ENCODE assay signal across 13 cellular contexts in genomic region chr6:84618836-84619235, GRCh38.
DNase-seq lines count a peak whose midpoint lies in the region; TF ChIP-seq lines count a peak whose summit lies in the region.
"Had no signal": no experiment of that assay in that cellular context is flagged by ENCODE, and none has a peak within 500 bp of the region (broad histone marks: within the 10 kb centered on the region; RNA-seq: fewer than 3 reads in every experiment).

No MANE protein-coding gene starts in this region.

- H3K27me3 ChIP-seq in left ventricle myocardium inferior (ENCODE audit: low read depth) = no peaks in the 10 kb centered on the region
- no peaks in the 10 kb centered on the region for H3K27me3 ChIP-seq in skeletal muscle satellite cell (ENCODE audit: control insufficient read depth, insufficient read depth, low read length)
- H3K27me3 ChIP-seq: vagina had no signal

- intact Hi-C loops in left ventricle myocardium inferior (cut with micrococcal nuclease) = no loop called here

- no peak overlapping the region for H3K4me3 ChIP-seq in HEK293 (ENCODE audit: low read depth, low read length)
- no peak overlapping the region for H3K4me3 ChIP-seq in left ventricle myocardium inferior
- no peak overlapping the region for H3K4me3 ChIP-seq in skeletal muscle satellite cell (ENCODE audit: low read length)
- H3K4me3 ChIP-seq: vagina had no signal

- H3K4me1 ChIP-seq in HEK293 (ENCODE audit: control insufficient read depth, insufficient read depth, low read length) (no peaks in the 10 kb centered on the region; the same call in 1 of the 2 replicates), left ventricle myocardium inferior (no peaks in the 10 kb centered on the region), skeletal muscle satellite cell (ENCODE audit: control insufficient read depth, insufficient read depth, low read length) (peaks cover 27% of the 10 kb centered on the region)
- H3K4me1 ChIP-seq: vagina had no signal

- CTCF ChIA-PET in HEK293 (lab: Yijun Ruan, JAX) = no interaction called here

- DNase-seq in astrocyte of the hippocampus (ENCODE audit: low read depth, low spot score) = peak; percentile 66
- DNase-seq in left ventricle myocardium inferior = no peak
- no peak for DNase-seq in NCI-H2081 (lab: John Stamatoyannopoulos, UW)
- DNase-seq in SK-N-DZ (ENCODE audit: low spot score) = no peak
- no peak for DNase-seq in DMS 273 treated with DMSO at 0.1 percent for 48 hours (lab: John Stamatoyannopoulos, UW)
- DNase-seq in NCI-H510A treated with DMSO at 0.1 percent for 48 hours (lab: John Stamatoyannopoulos, UW) = no peak
- DNase-seq: activated CD4-positive, alpha-beta T cell treated with anti-CD3 and anti-CD28 coated beads for 48 hours; activated naive CD4-positive, alpha-beta T cell; naive thymus-derived CD4-positive, alpha-beta T cell; NCI-H526 had no signal

- H3K9me3 ChIP-seq in HEK293 (ENCODE audit: control insufficient read depth, insufficient read depth, low read depth, low read length) (no peaks in the 10 kb centered on the region), left ventricle myocardium inferior (replicated peaks) (peaks cover 13% of the 10 kb centered on the region), skeletal muscle satellite cell (replicated peaks; ENCODE audit: low read length) (peaks cover 5% of the 10 kb centered on the region)
- H3K9me3 ChIP-seq: vagina had no signal

- POLR2A ChIA-PET in HEK293 (lab: Yijun Ruan, JAX) = no interaction called here

- peak overlapping the region; percentile 77 for H3K9ac ChIP-seq in skeletal muscle satellite cell (ENCODE audit: low read depth, low read length)

- TF ChIP-seq CTCF in HEK293 (tag by site-specific recombination; IDR thresholded peaks at IDR 0.05) (no peak), left ventricle myocardium inferior (IDR thresholded peaks at IDR 0.05; ENCODE audit: borderline replicate concordance) (no peak)

- H3K27ac ChIP-seq in HEK293 (ENCODE audit: extremely low read depth, low read depth, low read length) = no peak overlapping the region
- peak overlapping the region; percentile 67 for H3K27ac ChIP-seq in left ventricle myocardium inferior (replicated peaks)
- H3K27ac ChIP-seq: vagina had no signal

- peak overlapping the region; percentile 68 for H3K4me2 ChIP-seq in skeletal muscle satellite cell (ENCODE audit: low read length)

- H3K36me3 ChIP-seq in HEK293 (ENCODE audit: control insufficient read depth in 2 of 2, insufficient read depth in 1 of 2, low read length in 2 of 2) = no peaks in the 10 kb centered on the region
- no peaks in the 10 kb centered on the region for H3K36me3 ChIP-seq in left ventricle myocardium inferior
- H3K36me3 ChIP-seq in skeletal muscle satellite cell (ENCODE audit: insufficient read depth, low read length) = no peaks in the 10 kb centered on the region
- H3K36me3 ChIP-seq: vagina had no signal

TF ChIP-seq in HEK293, 187 proteins besides CTCF, POLR2A, EP300 and RAD21 (continues in another document):
- TF ChIP-seq SCRT2 (tag by site-specific recombination; IDR thresholded peaks at IDR 0.05) = no peak
- TF ChIP-seq IKZF3 (tag by site-specific recombination; IDR thresholded peaks at IDR 0.05) = peak; percentile 70; the same call in 1 of the 2 replicates
- no peak for TF ChIP-seq KLF7 (tag by site-specific recombination; IDR thresholded peaks at IDR 0.05; ENCODE audit: borderline replicate concordance)
- TF ChIP-seq ZBTB44 (tag by site-specific recombination; IDR thresholded peaks at IDR 0.05) = peak; percentile 99
- TF ChIP-seq, protein P1, sequence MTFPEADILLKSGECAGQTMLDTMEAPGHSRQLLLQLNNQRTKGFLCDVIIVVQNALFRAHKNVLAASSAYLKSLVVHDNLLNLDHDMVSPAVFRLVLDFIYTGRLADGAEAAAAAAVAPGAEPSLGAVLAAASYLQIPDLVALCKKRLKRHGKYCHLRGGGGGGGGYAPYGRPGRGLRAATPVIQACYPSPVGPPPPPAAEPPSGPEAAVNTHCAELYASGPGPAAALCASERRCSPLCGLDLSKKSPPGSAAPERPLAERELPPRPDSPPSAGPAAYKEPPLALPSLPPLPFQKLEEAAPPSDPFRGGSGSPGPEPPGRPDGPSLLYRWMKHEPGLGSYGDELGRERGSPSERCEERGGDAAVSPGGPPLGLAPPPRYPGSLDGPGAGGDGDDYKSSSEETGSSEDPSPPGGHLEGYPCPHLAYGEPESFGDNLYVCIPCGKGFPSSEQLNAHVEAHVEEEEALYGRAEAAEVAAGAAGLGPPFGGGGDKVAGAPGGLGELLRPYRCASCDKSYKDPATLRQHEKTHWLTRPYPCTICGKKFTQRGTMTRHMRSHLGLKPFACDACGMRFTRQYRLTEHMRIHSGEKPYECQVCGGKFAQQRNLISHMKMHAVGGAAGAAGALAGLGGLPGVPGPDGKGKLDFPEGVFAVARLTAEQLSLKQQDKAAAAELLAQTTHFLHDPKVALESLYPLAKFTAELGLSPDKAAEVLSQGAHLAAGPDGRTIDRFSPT (tag by site-specific recombination; IDR thresholded peaks at IDR 0.05) = no peak
- no peak for TF ChIP-seq ZNF341 (tag by site-specific recombination; IDR thresholded peaks at IDR 0.05; ENCODE audit: low read depth)
- no peak for TF ChIP-seq ZNF274 (IDR thresholded peaks at IDR 0.05; ENCODE audit: low read length)
- TF ChIP-seq ZNF274 (tag by site-specific recombination; IDR thresholded peaks at IDR 0.05; ENCODE audit: borderline replicate concordance) = no peak
- TF ChIP-seq ZBTB20 (tag by site-specific recombination; IDR thresholded peaks at IDR 0.05) = peak; percentile 87
- no peak for TF ChIP-seq ZNF548 (tag by site-specific recombination; IDR thresholded peaks at IDR 0.05)
- 0 out of 2 replicates have a peak, but pooled peaks have one; percentile 44 for TF ChIP-seq WT1 (tag by site-specific recombination; IDR thresholded peaks at IDR 0.05)
- no peak for TF ChIP-seq ZNF623 (tag by site-specific recombination; IDR thresholded peaks at IDR 0.05)
- peak; percentile 35; the same call in 1 of the 2 replicates for TF ChIP-seq GLIS1 (tag by site-specific recombination; IDR thresholded peaks at IDR 0.05)
- no peak for TF ChIP-seq MEIS1 (CRISPR knock-in tag; IDR thresholded peaks at IDR 0.05; ENCODE audit: borderline replicate concordance)
- TF ChIP-seq ZNF600 (tag by site-specific recombination; IDR thresholded peaks at IDR 0.05) = peak; percentile 53; the same call in 1 of the 2 replicates
- TF ChIP-seq BCL11B (tag by site-specific recombination; IDR thresholded peaks at IDR 0.05; ENCODE audit: low read depth) = no peak
- no peak for TF ChIP-seq ZNF843 (tag by site-specific recombination; IDR thresholded peaks at IDR 0.05)
- no peak; the same call in 1 of the 2 replicates for TF ChIP-seq TRIM28 (IDR thresholded peaks at IDR 0.05; ENCODE audit: borderline replicate concordance, low read length)
- TF ChIP-seq PRDM1 (tag by site-specific recombination; IDR thresholded peaks at IDR 0.05) = 0 out of 2 replicates have a peak, but pooled peaks have one; percentile 6
- TF ChIP-seq SP7 (tag by site-specific recombination; IDR thresholded peaks at IDR 0.05) = peak; percentile 30; the same call in 1 of the 2 replicates
- peak; percentile 72 for TF ChIP-seq PRDM6 (tag by site-specific recombination; IDR thresholded peaks at IDR 0.05)
- TF ChIP-seq, protein P2, sequence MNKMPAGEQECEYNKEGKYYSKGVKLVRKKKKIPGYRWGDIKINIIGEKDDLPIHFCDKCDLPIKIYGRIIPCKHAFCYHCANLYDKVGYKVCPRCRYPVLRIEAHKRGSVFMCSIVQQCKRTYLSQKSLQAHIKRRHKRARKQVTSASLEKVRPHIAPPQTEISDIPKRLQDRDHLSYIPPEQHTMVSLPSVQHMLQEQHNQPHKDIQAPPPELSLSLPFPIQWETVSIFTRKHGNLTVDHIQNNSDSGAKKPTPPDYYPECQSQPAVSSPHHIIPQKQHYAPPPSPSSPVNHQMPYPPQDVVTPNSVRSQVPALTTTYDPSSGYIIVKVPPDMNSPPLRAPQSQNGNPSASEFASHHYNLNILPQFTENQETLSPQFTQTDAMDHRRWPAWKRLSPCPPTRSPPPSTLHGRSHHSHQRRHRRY (tag by site-specific recombination; IDR thresholded peaks at IDR 0.05) = no peak
